In genomic region chr10:129973674-129974059, GRCh38 we compare ENCODE assay signal across 27 cellular contexts. TPM values are rescaled to one million over a fixed set of nuclear protein-coding genes. Genes with fewer than 3 reads are reported as not detected.
"Had no signal": no experiment of that assay in that cellular context is flagged by ENCODE, and none has a peak within 500 bp of the region (broad histone marks: within the 10 kb centered on the region; RNA-seq: fewer than 3 reads in every experiment).

No MANE protein-coding gene starts in this region.

- H3K9me3 Mint-ChIP-seq: activated B cell treated with CpG ODN at 0.5 μM for 24 hours; activated CD4-positive, alpha-beta memory T cell treated with anti-CD3 and anti-CD28 coated beads for 36 hours; activated CD4-positive, alpha-beta T cell treated with anti-CD3 and anti-CD28 coated beads, Interleukin-2, amount 10 ng/mL, durations not matched to agents 7 days and 5 days; activated naive CD4-positive, alpha-beta T cell treated with anti-CD3 and anti-CD28 coated beads for 36 hours; activated naive CD8-positive, alpha-beta T cell treated with anti-CD3 and anti-CD28 coated beads, Interleukin-2, amount 10 ng/mL, durations not matched to agents 7 days and 5 days; activated T-cell treated with anti-CD3 and anti-CD28 coated beads, Interleukin-2, amount 50 U/mL, for 4 hours had no signal

- H3K9me3 ChIP-seq: adrenal gland, breast epithelium, MG63 had no signal

- H3K27ac ChIP-seq: adrenal gland, breast epithelium, SK-N-MC had no signal

- H3K4me3 Mint-ChIP-seq: activated B cell treated with CpG ODN at 0.5 μM for 24 hours; activated CD4-positive, alpha-beta memory T cell treated with anti-CD3 and anti-CD28 coated beads for 36 hours; activated CD4-positive, alpha-beta T cell treated with anti-CD3 and anti-CD28 coated beads, Interleukin-2, amount 10 ng/mL, durations not matched to agents 7 days and 5 days; activated naive CD4-positive, alpha-beta T cell treated with anti-CD3 and anti-CD28 coated beads for 36 hours; activated naive CD8-positive, alpha-beta T cell treated with anti-CD3 and anti-CD28 coated beads, Interleukin-2, amount 10 ng/mL, durations not matched to agents 7 days and 5 days; activated T-cell treated with anti-CD3 and anti-CD28 coated beads, Interleukin-2, amount 50 U/mL, for 4 hours had no signal

- H3K36me3 ChIP-seq: adrenal gland, breast epithelium, MG63 had no signal

- DNase-seq: activated B cell treated with CpG ODN at 0.5 μM for 24 hours; activated CD4-positive, alpha-beta memory T cell treated with anti-CD3 and anti-CD28 coated beads for 36 hours; activated CD4-positive, alpha-beta T cell treated with anti-CD3 and anti-CD28 coated beads for 1 hour; activated CD4-positive, alpha-beta T cell treated with anti-CD3 and anti-CD28 coated beads, Interleukin-2, amount 10 ng/mL, durations not matched to agents 7 days and 5 days; activated CD8-positive, alpha-beta memory T cell treated with anti-CD3 and anti-CD28 coated beads for 24 hours; activated gamma-delta T cell; activated naive CD4-positive, alpha-beta T cell treated with anti-CD3 and anti-CD28 coated beads for 36 hours; activated naive CD8-positive, alpha-beta T cell treated with anti-CD3 and anti-CD28 coated beads, Interleukin-2, amount 10 ng/mL, durations not matched to agents 7 days and 5 days; activated T-cell treated with anti-CD3 and anti-CD28 coated beads, Interleukin-2, amount 50 U/mL, for 4 hours; adrenal gland; anterior cingulate cortex; MG63; NCI-H1105; NCI-H1436; NCI-H1694 treated with DMSO at 0.1 percent for 48 hours; NCI-H2029 treated with DMSO at 0.1 percent for 48 hours; NCI-H510A treated with DMSO at 0.1 percent for 48 hours; NCI-H69; NK-92 treated with Interleukin-12 subunit alpha and Interleukin-12 subunit beta, amount 100 ng/mL, for 24 hours; OCI-M1; RPMI8226; T-helper 9 cell had no signal

- ATAC-seq: activated T-cell treated with anti-CD3 and anti-CD28 coated beads, Interleukin-2, amount 50 U/mL, for 4 hours; Panc1; Right ventricle myocardium inferior had no signal

- H3K27ac Mint-ChIP-seq: activated B cell treated with CpG ODN at 0.5 μM for 24 hours; activated CD4-positive, alpha-beta memory T cell treated with anti-CD3 and anti-CD28 coated beads for 36 hours; activated CD4-positive, alpha-beta T cell treated with anti-CD3 and anti-CD28 coated beads, Interleukin-2, amount 10 ng/mL, durations not matched to agents 7 days and 5 days; activated naive CD4-positive, alpha-beta T cell treated with anti-CD3 and anti-CD28 coated beads for 36 hours; activated naive CD8-positive, alpha-beta T cell treated with anti-CD3 and anti-CD28 coated beads, Interleukin-2, amount 10 ng/mL, durations not matched to agents 7 days and 5 days had no signal

- H3K4me3 ChIP-seq: adrenal gland, breast epithelium, MG63, SK-N-MC had no signal

- H3K36me3 Mint-ChIP-seq: activated naive CD8-positive, alpha-beta T cell treated with anti-CD3 and anti-CD28 coated beads, Interleukin-2, amount 10 ng/mL, durations not matched to agents 7 days and 5 days had no signal

RNA-seq across cellular contexts. Expression of gene EBF3, which starts 9.6 kb away (rescaled TPM):
- total RNA-seq: activated B cell treated with CpG ODN at 0.5 μM for 24 hours; activated CD4-positive, alpha-beta memory T cell treated with anti-CD3 and anti-CD28 coated beads for 36 hours; activated CD4-positive, alpha-beta T cell treated with anti-CD3 and anti-CD28 coated beads, Interleukin-2, amount 10 ng/mL, durations not matched to agents 7 days and 5 days; activated naive CD4-positive, alpha-beta T cell treated with anti-CD3 and anti-CD28 coated beads for 36 hours; activated naive CD8-positive, alpha-beta T cell treated with anti-CD3 and anti-CD28 coated beads, Interleukin-2, amount 10 ng/mL, durations not matched to agents 7 days and 5 days; activated T-cell treated with anti-CD3 and anti-CD28 coated beads, Interleukin-2, amount 50 U/mL, for 4 hours; T-helper 1 cell treated with Interleukin-12 subunit alpha and Interleukin-12 subunit beta and Interleukin-4 antibody, amounts not matched to agents 30 ng/mL and 1 ng/mL, for 36 hours had no signal
